ENCODE assay signal across 1 cellular context in the genomic region with DNA sequence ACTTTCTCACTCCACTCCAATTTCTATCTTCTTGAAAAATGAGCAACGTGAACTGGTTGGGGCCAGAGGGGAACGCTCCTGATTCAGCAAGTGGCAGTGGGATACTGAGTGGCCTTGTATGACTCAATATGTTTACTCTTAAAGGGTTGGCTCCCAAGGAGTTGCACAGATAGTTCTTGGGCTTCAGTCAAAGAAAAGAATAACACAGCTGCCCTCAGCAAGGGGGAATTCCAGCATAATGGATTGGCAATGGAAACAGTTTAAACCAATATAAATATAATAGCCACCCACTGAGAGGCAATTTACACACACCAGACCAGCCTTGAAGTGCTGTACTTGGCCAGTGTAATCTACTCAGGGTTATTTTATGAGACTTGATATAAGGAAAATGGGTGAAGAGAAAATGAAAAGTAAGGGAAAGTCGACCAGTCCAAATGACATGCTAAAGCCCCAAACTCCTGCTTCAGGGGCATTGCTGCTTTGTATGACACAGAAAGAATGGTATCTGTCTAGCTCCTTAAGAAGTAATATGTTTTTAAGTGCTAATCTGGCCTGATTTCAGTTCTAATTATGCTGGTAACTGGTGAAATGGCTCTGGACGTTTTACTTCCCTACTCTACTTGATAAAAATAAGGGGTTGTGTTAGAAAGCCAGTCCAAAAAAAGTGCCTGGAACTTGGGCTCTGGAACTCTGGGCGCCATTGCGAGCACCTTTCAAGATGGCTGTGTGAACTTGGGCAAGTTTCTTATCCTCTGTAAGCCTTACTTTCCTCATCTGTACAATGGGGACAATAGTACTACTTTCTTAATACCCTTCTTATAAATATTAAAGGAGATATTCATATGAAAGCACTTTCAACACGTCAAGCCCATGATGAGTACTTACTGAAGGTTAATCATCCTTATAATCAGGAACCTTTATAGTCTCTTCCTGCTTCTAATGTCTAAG.
TF ChIP-seq lines count a peak whose summit lies in the region.

No MANE protein-coding gene starts in this region.

TF ChIP-seq in GM23338, 12 proteins besides CTCF, POLR2A, EP300 and RAD21 (continued from another document):
- TF ChIP-seq, protein P1, sequence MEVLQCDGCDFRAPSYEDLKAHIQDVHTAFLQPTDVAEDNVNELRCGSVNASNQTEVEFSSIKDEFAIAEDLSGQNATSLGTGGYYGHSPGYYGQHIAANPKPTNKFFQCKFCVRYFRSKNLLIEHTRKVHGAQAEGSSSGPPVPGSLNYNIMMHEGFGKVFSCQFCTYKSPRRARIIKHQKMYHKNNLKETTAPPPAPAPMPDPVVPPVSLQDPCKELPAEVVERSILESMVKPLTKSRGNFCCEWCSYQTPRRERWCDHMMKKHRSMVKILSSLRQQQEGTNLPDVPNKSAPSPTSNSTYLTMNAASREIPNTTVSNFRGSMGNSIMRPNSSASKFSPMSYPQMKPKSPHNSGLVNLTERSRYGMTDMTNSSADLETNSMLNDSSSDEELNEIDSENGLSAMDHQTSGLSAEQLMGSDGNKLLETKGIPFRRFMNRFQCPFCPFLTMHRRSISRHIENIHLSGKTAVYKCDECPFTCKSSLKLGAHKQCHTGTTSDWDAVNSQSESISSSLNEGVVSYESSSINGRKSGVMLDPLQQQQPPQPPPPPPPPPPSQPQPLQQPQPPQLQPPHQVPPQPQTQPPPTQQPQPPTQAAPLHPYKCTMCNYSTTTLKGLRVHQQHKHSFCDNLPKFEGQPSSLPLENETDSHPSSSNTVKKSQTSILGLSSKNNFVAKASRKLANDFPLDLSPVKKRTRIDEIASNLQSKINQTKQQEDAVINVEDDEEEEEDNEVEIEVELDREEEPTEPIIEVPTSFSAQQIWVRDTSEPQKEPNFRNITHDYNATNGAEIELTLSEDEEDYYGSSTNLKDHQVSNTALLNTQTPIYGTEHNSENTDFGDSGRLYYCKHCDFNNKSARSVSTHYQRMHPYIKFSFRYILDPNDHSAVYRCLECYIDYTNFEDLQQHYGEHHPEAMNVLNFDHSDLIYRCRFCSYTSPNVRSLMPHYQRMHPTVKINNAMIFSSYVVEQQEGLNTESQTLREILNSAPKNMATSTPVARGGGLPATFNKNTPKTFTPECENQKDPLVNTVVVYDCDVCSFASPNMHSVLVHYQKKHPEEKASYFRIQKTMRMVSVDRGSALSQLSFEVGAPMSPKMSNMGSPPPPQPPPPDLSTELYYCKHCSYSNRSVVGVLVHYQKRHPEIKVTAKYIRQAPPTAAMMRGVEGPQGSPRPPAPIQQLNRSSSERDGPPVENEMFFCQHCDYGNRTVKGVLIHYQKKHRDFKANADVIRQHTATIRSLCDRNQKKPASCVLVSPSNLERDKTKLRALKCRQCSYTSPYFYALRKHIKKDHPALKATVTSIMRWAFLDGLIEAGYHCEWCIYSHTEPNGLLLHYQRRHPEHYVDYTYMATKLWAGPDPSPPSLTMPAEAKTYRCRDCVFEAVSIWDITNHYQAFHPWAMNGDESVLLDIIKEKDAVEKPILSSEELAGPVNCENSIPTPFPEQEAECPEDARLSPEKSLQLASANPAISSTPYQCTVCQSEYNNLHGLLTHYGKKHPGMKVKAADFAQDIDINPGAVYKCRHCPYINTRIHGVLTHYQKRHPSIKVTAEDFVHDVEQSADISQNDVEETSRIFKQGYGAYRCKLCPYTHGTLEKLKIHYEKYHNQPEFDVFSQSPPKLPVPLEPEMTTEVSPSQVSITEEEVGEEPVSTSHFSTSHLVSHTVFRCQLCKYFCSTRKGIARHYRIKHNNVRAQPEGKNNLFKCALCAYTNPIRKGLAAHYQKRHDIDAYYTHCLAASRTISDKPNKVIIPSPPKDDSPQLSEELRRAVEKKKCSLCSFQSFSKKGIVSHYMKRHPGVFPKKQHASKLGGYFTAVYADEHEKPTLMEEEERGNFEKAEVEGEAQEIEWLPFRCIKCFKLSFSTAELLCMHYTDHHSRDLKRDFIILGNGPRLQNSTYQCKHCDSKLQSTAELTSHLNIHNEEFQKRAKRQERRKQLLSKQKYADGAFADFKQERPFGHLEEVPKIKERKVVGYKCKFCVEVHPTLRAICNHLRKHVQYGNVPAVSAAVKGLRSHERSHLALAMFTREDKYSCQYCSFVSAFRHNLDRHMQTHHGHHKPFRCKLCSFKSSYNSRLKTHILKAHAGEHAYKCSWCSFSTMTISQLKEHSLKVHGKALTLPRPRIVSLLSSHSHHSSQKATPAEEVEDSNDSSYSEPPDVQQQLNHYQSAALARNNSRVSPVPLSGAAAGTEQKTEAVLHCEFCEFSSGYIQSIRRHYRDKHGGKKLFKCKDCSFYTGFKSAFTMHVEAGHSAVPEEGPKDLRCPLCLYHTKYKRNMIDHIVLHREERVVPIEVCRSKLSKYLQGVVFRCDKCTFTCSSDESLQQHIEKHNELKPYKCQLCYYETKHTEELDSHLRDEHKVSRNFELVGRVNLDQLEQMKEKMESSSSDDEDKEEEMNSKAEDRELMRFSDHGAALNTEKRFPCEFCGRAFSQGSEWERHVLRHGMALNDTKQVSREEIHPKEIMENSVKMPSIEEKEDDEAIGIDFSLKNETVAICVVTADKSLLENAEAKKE (CRISPR knock-in tag; IDR thresholded peaks at IDR 0.05), result peak; percentile 78; the same call in 1 of the 2 replicates
- TF ChIP-seq NANOG (IDR thresholded peaks at IDR 0.05; ENCODE audit: borderline replicate concordance) (peak; percentile 99), EZH2phosphoT487 (IDR thresholded peaks at IDR 0.05; ENCODE audit: unreplicated experiment) (no peak), ZNF114 (CRISPR knock-in tag; IDR thresholded peaks at IDR 0.05) (0 out of 2 replicates have a peak, but pooled peaks have one; percentile 39), ZNF331 (CRISPR knock-in tag; IDR thresholded peaks at IDR 0.05; ENCODE audit: low read depth) (0 out of 2 replicates have a peak, but pooled peaks have one; percentile 16), STAT1 (IDR thresholded peaks at IDR 0.05; ENCODE audit: unreplicated experiment) (no peak), POLR2AphosphoS5 (IDR thresholded peaks at IDR 0.05; ENCODE audit: low read depth) (peak; percentile 39; the same call in 1 of the 2 replicates), CREB1 (CRISPR knock-in tag; IDR thresholded peaks at IDR 0.05; ENCODE audit: low read depth) (peak; percentile 70)
